In the genomic region with DNA sequence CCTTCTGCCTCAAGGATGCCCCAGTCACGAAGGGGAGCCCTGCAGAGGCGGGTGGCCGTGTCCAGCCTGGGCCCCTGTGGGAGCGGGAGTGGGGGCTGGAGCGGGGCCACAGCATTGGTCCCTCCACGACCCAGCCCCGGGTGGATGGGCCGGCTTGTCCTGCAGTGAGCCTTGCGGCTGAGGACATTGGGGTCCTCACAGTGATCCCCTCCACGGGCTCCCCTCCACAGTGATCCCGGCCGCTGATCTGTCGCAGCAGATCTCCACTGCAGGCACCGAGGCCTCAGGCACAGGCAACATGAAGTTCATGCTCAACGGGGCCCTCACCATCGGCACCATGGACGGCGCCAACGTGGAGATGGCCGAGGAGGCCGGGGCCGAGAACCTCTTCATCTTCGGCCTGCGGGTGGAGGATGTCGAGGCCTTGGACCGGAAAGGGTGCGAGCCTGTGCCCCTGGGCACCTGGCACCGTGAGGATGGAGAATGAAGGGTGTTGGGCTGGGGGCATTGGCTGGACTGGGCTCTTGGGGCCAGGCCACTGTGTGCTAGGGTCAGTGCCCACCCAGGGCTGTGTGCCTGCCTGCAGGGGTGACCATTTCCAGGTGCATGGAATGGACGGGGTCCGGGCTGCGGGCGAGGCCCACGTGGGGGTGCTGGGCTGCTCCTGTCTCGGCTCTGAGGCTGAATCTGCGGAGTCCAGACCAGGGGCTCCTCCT, we compare ENCODE assay signal across 14 cellular contexts.
"Had no signal": no experiment of that assay in that cellular context is flagged by ENCODE, and none has a peak within 500 bp of the region (broad histone marks: within the 10 kb centered on the region; RNA-seq: fewer than 3 reads in every experiment).

No MANE protein-coding gene starts in this region.

- H3K4me3 ChIP-seq: gastrocnemius medialis, testis had no signal

- H3K9me3 ChIP-seq: gastrocnemius medialis, testis had no signal

- H3K27ac ChIP-seq: gastrocnemius medialis, VCaP had no signal

- H3K27me3 ChIP-seq: gastrocnemius medialis, testis had no signal

- ATAC-seq: gastrocnemius medialis; naive thymus-derived CD8-positive, alpha-beta T cell; T-helper 17 cell had no signal

- DNase-seq: activated CD4-positive, CD25-positive, alpha-beta regulatory T cell treated with anti-CD3 and anti-CD28 coated beads, Interleukin-2, amount 50 U/mL, for 72 hours; activated CD8-positive, alpha-beta memory T cell treated with anti-CD3 and anti-CD28 coated beads for 24 hours; activated CD8-positive, alpha-beta memory T cell treated with anti-CD3 and anti-CD28 coated beads, Interleukin-2, amount 50 U/mL, for 48 hours; activated gamma-delta T cell; activated naive CD8-positive, alpha-beta T cell treated with anti-CD3 and anti-CD28 coated beads for 36 hours; amniotic stem cell; central memory CD4-positive, alpha-beta T cell; gastrocnemius medialis; immature natural killer cell; kidney glomerular epithelial cell; naive thymus-derived CD8-positive, alpha-beta T cell; T-helper 17 cell; testis had no signal
